ENCODE assay signal across 17 cellular contexts in the genomic region with DNA sequence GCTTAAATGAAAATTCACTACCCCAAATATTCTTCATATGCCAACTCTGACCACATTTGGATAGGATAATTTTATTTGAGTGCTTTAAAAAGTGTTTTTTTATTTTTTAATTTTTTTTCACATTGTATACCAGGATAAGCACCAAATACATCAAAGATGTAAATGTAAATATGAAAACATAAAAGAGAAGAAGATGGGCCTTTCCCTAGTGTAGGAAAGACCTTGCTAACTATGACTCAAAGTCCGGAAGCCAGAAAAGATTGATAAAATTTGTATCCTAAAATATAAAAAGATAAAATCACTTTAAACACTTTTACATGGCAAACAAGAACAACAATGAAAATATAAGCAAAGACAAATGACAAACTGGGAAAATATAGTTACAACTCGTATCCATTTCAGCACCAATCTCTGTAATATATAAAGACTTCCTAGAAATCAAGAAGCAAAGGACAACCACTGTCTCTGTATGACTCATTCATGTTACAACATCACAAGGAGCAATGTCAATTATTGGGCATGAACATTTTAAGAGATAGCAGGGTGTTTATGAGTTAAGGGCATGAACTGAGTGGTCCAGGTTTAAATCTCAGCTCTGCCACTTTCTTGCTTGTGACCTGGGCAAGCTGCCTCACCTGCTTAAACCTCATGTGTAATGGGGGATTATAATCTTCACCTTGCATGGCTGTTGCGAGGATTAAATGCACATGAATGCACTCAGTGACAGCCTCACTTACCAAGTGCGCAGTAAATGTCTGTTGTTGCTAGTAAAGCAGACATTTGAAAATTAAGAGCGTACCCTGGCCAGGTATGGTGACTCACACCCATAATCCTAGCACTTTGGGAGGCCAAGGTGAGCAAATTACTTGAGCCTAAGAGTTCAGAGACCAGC. TPM values are rescaled to one million over a fixed set of nuclear protein-coding genes. Genes with fewer than 3 reads are reported as not detected.
DNase-seq lines count a peak whose midpoint lies in the region; ATAC-seq and TF ChIP-seq lines count a peak whose summit lies in the region.
"Had no signal": no experiment of that assay in that cellular context is flagged by ENCODE, and none has a peak within 500 bp of the region (broad histone marks: within the 10 kb centered on the region; RNA-seq: fewer than 3 reads in every experiment).

No MANE protein-coding gene starts in this region.

- no peak overlapping the region for H3K18ac ChIP-seq in IMR-90 (ENCODE audit: low read depth, low read length)

- no peak overlapping the region for H2BK120ac ChIP-seq in IMR-90 (ENCODE audit: low read depth, low read length)

- no peak overlapping the region for H2AK9ac ChIP-seq in IMR-90 (replicated peaks; ENCODE audit: low read depth, low read length, poor library complexity)

- H4K20me1 ChIP-seq in IMR-90 (ENCODE audit: insufficient read depth, low read length) = no peaks in the 10 kb centered on the region

- dilution Hi-C loops in IMR-90 (cut with HindIII; ENCODE audit: low sequenced_read_pairs, unreplicated experiment) = no loop called here

- H3K36me3 ChIP-seq in IMR-90 (ENCODE audit: control insufficient read depth, insufficient read depth, low read length) (no peaks in the 10 kb centered on the region), MG63 (no peaks in the 10 kb centered on the region)
- H3K36me3 ChIP-seq: sigmoid colon, stomach had no signal

- no peak overlapping the region for H3K4ac ChIP-seq in IMR-90 (ENCODE audit: low read depth, low read length)

- H3K4me1 ChIP-seq in IMR-90 (ENCODE audit: control insufficient read depth, insufficient read depth, low read length) = no peaks in the 10 kb centered on the region; the same call in 1 of the 2 replicates

- intact Hi-C loops in IMR-90 (cut with micrococcal nuclease) = no loop called here

- DNase-seq in EH (ENCODE audit: low read depth) (peak; percentile 22), IMR-90 (peak; percentile 16), SIG-M5 treated with dmso at 0.1 percent for 504 hours (lab: John Stamatoyannopoulos, UW; ENCODE audit: unreplicated experiment) (peak; percentile 56), fibroblast of mammary gland (ENCODE audit: low read depth) (peak; percentile 64), GM10248 (ENCODE audit: extremely low spot score) (no peak), MG63 (no peak)
- DNase-seq: activated CD4-positive, CD25-positive, alpha-beta regulatory T cell; aorta; dermis blood vessel endothelial cell; GOT3; Karpas-422; NCI-H2107; sigmoid colon; stomach had no signal

- no peak overlapping the region for H3K56ac ChIP-seq in IMR-90 (ENCODE audit: extremely low read depth, insufficient read depth, low read length)

- no peak overlapping the region for H4K8ac ChIP-seq in IMR-90 (ENCODE audit: low read depth in 2 of 2, low read length in 2 of 2)

- no peaks in the 10 kb centered on the region for H3K9me3 ChIP-seq in IMR-90 (ENCODE audit: control insufficient read depth, insufficient read depth, low read length)
- no peaks in the 10 kb centered on the region for H3K9me3 ChIP-seq in MG63
- H3K9me3 ChIP-seq: sigmoid colon, stomach had no signal

- no TSS peak for BruUV-seq in IMR-90 (replicated peaks; lab: Mats Ljungman, UMichigan)

- CTCF ChIA-PET in IMR-90 (lab: Yijun Ruan, JAX) (no interaction called here), GM10248 (lab: Yijun Ruan, JAX) (interaction anchor here (0.9 to 2.1 kb wide), 4 partner anchors 10 to 162 kb away, joined by 3 to 10 read pairs (median 6); no protein-coding TSS in a partner anchor)

- no peak overlapping the region for H3K4me2 ChIP-seq in IMR-90 (ENCODE audit: low read depth, low read length)

- H2BK5ac ChIP-seq in IMR-90 (ENCODE audit: low read depth, low read length, poor library complexity, severe bottlenecking) = no peak overlapping the region

- TF ChIP-seq POLR2A in IMR-90 (IDR thresholded peaks at IDR 0.05; ENCODE audit: low read depth, low read length) = no peak

- H3K27me3 ChIP-seq in IMR-90 (ENCODE audit: control insufficient read depth, insufficient read depth, low read length) = peaks cover 2% of the 10 kb centered on the region; the same call in 1 of the 2 replicates
- no peaks in the 10 kb centered on the region for H3K27me3 ChIP-seq in MG63
- H3K27me3 ChIP-seq: sigmoid colon, stomach had no signal

- no peak overlapping the region for H3K23ac ChIP-seq in IMR-90 (ENCODE audit: low read depth, low read length)

- H2AFZ ChIP-seq in IMR-90 (replicated peaks; ENCODE audit: low read length, poor library complexity) = no peak overlapping the region

- no peak overlapping the region for H4K5ac ChIP-seq in IMR-90 (ENCODE audit: low read depth, low read length)

- TF ChIP-seq CTCF in IMR-90 (conservative IDR thresholded peaks at IDR 0.05; ENCODE audit: low read depth, low read length) = no peak
- no peak for TF ChIP-seq CTCF in fibroblast of mammary gland (conservative IDR thresholded peaks at IDR 0.05; ENCODE audit: control insufficient read depth, insufficient read depth, low read depth, low read length)
- TF ChIP-seq CTCF in GM10248 (IDR thresholded peaks at IDR 0.05; ENCODE audit: control extremely low read depth, extremely low read depth, low read depth, missing control alignments) = no peak

- no CpG with 5 or more reads among the region's 5 CpGs for WGBS in IMR-90 (ENCODE audit: extremely low coverage in 2 of 2, insufficient read length in 1 of 2), 2 experiments

- no peak overlapping the region for H3K27ac ChIP-seq in IMR-90 (ENCODE audit: insufficient read depth, low read length)
- H3K27ac ChIP-seq: sigmoid colon, stomach had no signal

- no peak overlapping the region for H3K4me3 ChIP-seq in IMR-90 (ENCODE audit: insufficient read depth, low read depth, low read length)
- H3K4me3 ChIP-seq in fibroblast of mammary gland (ENCODE audit: control insufficient read depth, low read depth, low read length) = no peak overlapping the region
- no peak overlapping the region for H3K4me3 ChIP-seq in MG63
- H3K4me3 ChIP-seq: lung, sigmoid colon, stomach had no signal

- POLR2A ChIA-PET in IMR-90 (lab: Charles Lee; ENCODE audit: unreplicated experiment) = no interaction called here
- POLR2A ChIA-PET in GM10248 (lab: Yijun Ruan, JAX) = no interaction called here

- H2BK20ac ChIP-seq in IMR-90 (ENCODE audit: low read depth, low read length) = no peak overlapping the region

- TF ChIP-seq RAD21 in IMR-90 (IDR thresholded peaks at IDR 0.05; ENCODE audit: low read length) = no peak

- H3K9ac ChIP-seq in IMR-90 (ENCODE audit: low read depth, low read length) = no peak overlapping the region

- in situ Hi-C loops in IMR-90 (cut with MboI; ENCODE audit: low sequenced_read_pairs) = no loop called here

- ATAC-seq in IMR-90 (ENCODE audit: low read depth) (no peak), GM18868 (IDR thresholded peaks at IDR 0.05; ENCODE audit: unreplicated experiment) (no peak), GM19023 (IDR thresholded peaks at IDR 0.05; ENCODE audit: unreplicated experiment) (no peak)

- no peaks in the 10 kb centered on the region for H3K79me1 ChIP-seq in IMR-90 (ENCODE audit: low read depth in 1 of 2, low read length in 2 of 2)

- peaks cover 3% of the 10 kb centered on the region; the same call in 1 of the 2 replicates for H3K9me1 ChIP-seq in IMR-90 (ENCODE audit: insufficient read depth, low read length)

- no peak overlapping the region for H2AK5ac ChIP-seq in IMR-90 (ENCODE audit: low read depth, low read length)

- no peak overlapping the region for H2BK15ac ChIP-seq in IMR-90 (ENCODE audit: low read depth, low read length)

- H4K91ac ChIP-seq in IMR-90 (ENCODE audit: insufficient read depth, low read depth, low read length) = no peak overlapping the region

- H3K14ac ChIP-seq in IMR-90 (replicated peaks; ENCODE audit: low read depth, low read length) = no peak overlapping the region

TF ChIP-seq in IMR-90, 13 proteins besides CTCF, POLR2A, EP300 and RAD21:
- TF ChIP-seq RFX5 (IDR thresholded peaks at IDR 0.05; ENCODE audit: low read depth, low read length) = no peak
- peak; percentile 54 for TF ChIP-seq CEBPB (IDR thresholded peaks at IDR 0.05; ENCODE audit: low read depth, low read length)
- TF ChIP-seq RCOR1 (IDR thresholded peaks at IDR 0.05; ENCODE audit: insufficient replicate concordance, low read length) = no peak
- peak; percentile 17; the same call in 1 of the 2 replicates for TF ChIP-seq FOS (IDR thresholded peaks at IDR 0.05; ENCODE audit: low read depth, low read length)

RNA-seq across cellular contexts. Expression of gene ARHGEF3, which starts 25.3 kb away (rescaled TPM):
- 2.3 and 2.5 TPM in 2 replicates for total RNA-seq in IMR-90 (2012; rRNA removed)
- polyA plus RNA-seq in IMR-90 (2012; rRNA removed) = 2.1 and 2.4 TPM in 2 replicates
- polyA plus RNA-seq in IMR-90 (2012; cell fraction: cytosol; rRNA removed) = 1.2 and 1.9 TPM in 2 replicates
- polyA plus RNA-seq in IMR-90 (2012; cell fraction: nucleus; rRNA removed; ENCODE audit: low replicate concordance) = 0.71 and 2.2 TPM in 2 replicates
- 0.27 and 0.49 TPM in 2 replicates for total RNA-seq in MG63 (2014; rRNA removed; shearing (Covaris generic); ENCODE audit: low replicate concordance)

Comparison
In these comparisons a context has a peak if more than half of its experiments do, and no peak if none do; other contexts are left out.
1. DNase-seq: peak in EH (single experiment), IMR-90 (single experiment), SIG-M5 treated with dmso at 0.1 percent for 504 hours (single experiment) and fibroblast of mammary gland (single experiment); none in GM10248 (single experiment) and MG63 (single experiment).